In the genomic region with DNA sequence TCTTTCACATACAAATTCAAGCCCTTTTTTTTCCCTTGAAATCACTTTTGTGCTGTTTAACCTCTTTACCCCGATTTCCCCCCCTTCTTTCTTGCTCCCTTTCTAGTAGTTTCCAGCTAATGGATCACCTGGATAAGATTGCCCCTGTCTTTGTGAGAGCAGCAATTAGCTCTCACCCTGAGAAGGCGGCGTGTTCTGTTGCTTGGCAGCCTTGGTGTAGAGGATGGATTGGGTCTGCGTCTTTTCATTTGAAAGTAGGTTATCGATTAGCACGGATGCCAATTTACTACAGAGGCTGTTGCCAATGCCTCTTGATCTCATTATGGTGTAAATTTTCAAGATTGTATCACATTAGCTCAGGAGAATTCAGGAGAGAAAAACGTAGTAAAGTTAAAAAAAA, we compare ENCODE assay signal across 31 cellular contexts. TPM values are rescaled to one million over a fixed set of nuclear protein-coding genes. Genes with fewer than 3 reads are reported as not detected.
DNase-seq lines count a peak whose midpoint lies in the region; ATAC-seq and FAIRE-seq lines count a peak whose summit lies in the region.
"Had no signal": no experiment of that assay in that cellular context is flagged by ENCODE, and none has a peak within 500 bp of the region (broad histone marks: within the 10 kb centered on the region; RNA-seq: fewer than 3 reads in every experiment).

No MANE protein-coding gene starts in this region.

- no peak overlapping the region for H3K27ac ChIP-seq in iPS-20b (ENCODE audit: low read length)
- H3K27ac ChIP-seq: ascending aorta, gastrocnemius medialis, stomach, tibial artery had no signal

- no peaks in the 10 kb centered on the region for H3K36me3 Mint-ChIP-seq in activated naive CD8-positive, alpha-beta T cell treated with anti-CD3 and anti-CD28 coated beads, Interleukin-2, amount 10 ng/mL, durations not matched to agents 7 days and 5 days
- no peaks in the 10 kb centered on the region for H3K36me3 Mint-ChIP-seq in activated naive CD8-positive, alpha-beta T cell treated with anti-CD3 and anti-CD28 coated beads, Interleukin-2, amount 50 U/mL, for 24 hours (ENCODE audit: low read depth)
- H3K36me3 Mint-ChIP-seq: activated CD4-positive, alpha-beta memory T cell treated with anti-CD3 and anti-CD28 coated beads for 36 hours; activated naive CD4-positive, alpha-beta T cell treated with anti-CD3 and anti-CD28 coated beads, Interleukin-2, amount 50 U/mL, for 72 hours had no signal

- H3K36me3 ChIP-seq in iPS-20b (ENCODE audit: insufficient read depth, low read depth, low read length), result no peaks in the 10 kb centered on the region
- H3K36me3 ChIP-seq: ascending aorta, gastrocnemius medialis, stomach, tibial artery had no signal

- DNase-seq in activated naive CD8-positive, alpha-beta T cell treated with anti-CD3 and anti-CD28 coated beads, Interleukin-2, amount 10 ng/mL, durations not matched to agents 7 days and 5 days, result no peak
- DNase-seq in activated naive CD8-positive, alpha-beta T cell treated with anti-CD3 and anti-CD28 coated beads, Interleukin-2, amount 50 U/mL, for 24 hours, result no peak
- DNase-seq in NCI-H2227 (lab: John Stamatoyannopoulos, UW; ENCODE audit: unreplicated experiment) (peak; percentile 78), urothelium cell line (ENCODE audit: low spot score) (no peak)
- DNase-seq: activated CD4-positive, alpha-beta memory T cell treated with anti-CD3 and anti-CD28 coated beads for 36 hours; central memory CD4-positive, alpha-beta T cell; dermis blood vessel endothelial cell; DMS79; gastrocnemius medialis; H7; hippocampal formation; mesendoderm; NCI-H1694; NCI-H2171 treated with DMSO at 0.1 percent for 48 hours; NCI-H526 treated with DMSO at 0.1 percent for 48 hours; stomach; tibial artery had no signal

- FAIRE-seq in urothelium cell line (lab: Jason Lieb, UNC), result peak; percentile 27
- FAIRE-seq: A204.1, endometrium, TTC549 had no signal

- no peak overlapping the region for H3K4me3 Mint-ChIP-seq in activated naive CD8-positive, alpha-beta T cell treated with anti-CD3 and anti-CD28 coated beads, Interleukin-2, amount 10 ng/mL, durations not matched to agents 7 days and 5 days
- H3K4me3 Mint-ChIP-seq in activated naive CD8-positive, alpha-beta T cell treated with anti-CD3 and anti-CD28 coated beads, Interleukin-2, amount 50 U/mL, for 24 hours, result no peak overlapping the region
- H3K4me3 Mint-ChIP-seq: activated CD4-positive, alpha-beta memory T cell treated with anti-CD3 and anti-CD28 coated beads for 36 hours; activated T-helper 17 cell treated with anti-CD3 and anti-CD28 coated beads, Interleukin-2, amount 50 U/mL, for 72 hours; B cell had no signal

- no peaks in the 10 kb centered on the region for H3K9me3 ChIP-seq in iPS-20b (ENCODE audit: insufficient read depth, low read depth, low read length)
- H3K9me3 ChIP-seq: ascending aorta, gastrocnemius medialis, stomach, tibial artery had no signal

- H3K9me3 Mint-ChIP-seq in activated naive CD8-positive, alpha-beta T cell treated with anti-CD3 and anti-CD28 coated beads, Interleukin-2, amount 10 ng/mL, durations not matched to agents 7 days and 5 days, result no peaks in the 10 kb centered on the region
- H3K9me3 Mint-ChIP-seq in activated naive CD8-positive, alpha-beta T cell treated with anti-CD3 and anti-CD28 coated beads, Interleukin-2, amount 50 U/mL, for 24 hours, result no peaks in the 10 kb centered on the region
- H3K9me3 Mint-ChIP-seq: activated CD4-positive, alpha-beta memory T cell treated with anti-CD3 and anti-CD28 coated beads for 36 hours; activated naive CD4-positive, alpha-beta T cell treated with anti-CD3 and anti-CD28 coated beads, Interleukin-2, amount 50 U/mL, for 72 hours; activated T-helper 17 cell treated with anti-CD3 and anti-CD28 coated beads, Interleukin-2, amount 50 U/mL, for 72 hours had no signal

- no peaks in the 10 kb centered on the region for H3K27me3 ChIP-seq in iPS-20b (ENCODE audit: insufficient read depth, low read length)
- H3K27me3 ChIP-seq: ascending aorta, gastrocnemius medialis, stomach had no signal

- peaks cover 5% of the 10 kb centered on the region; the same call in 1 of the 2 replicates for H3K4me1 ChIP-seq in iPS-20b (ENCODE audit: insufficient read depth, low read length)
- H3K4me1 ChIP-seq: ascending aorta, gastrocnemius medialis, tibial artery had no signal

- H3K27ac Mint-ChIP-seq in activated naive CD8-positive, alpha-beta T cell treated with anti-CD3 and anti-CD28 coated beads, Interleukin-2, amount 10 ng/mL, durations not matched to agents 7 days and 5 days, result peak overlapping the region; percentile 47
- H3K27ac Mint-ChIP-seq in activated naive CD8-positive, alpha-beta T cell treated with anti-CD3 and anti-CD28 coated beads, Interleukin-2, amount 50 U/mL, for 24 hours, result no peak overlapping the region
- H3K27ac Mint-ChIP-seq: activated CD4-positive, alpha-beta memory T cell treated with anti-CD3 and anti-CD28 coated beads for 36 hours; activated naive CD4-positive, alpha-beta T cell treated with anti-CD3 and anti-CD28 coated beads, Interleukin-2, amount 50 U/mL, for 72 hours; activated T-helper 17 cell treated with anti-CD3 and anti-CD28 coated beads, Interleukin-2, amount 50 U/mL, for 72 hours; B cell had no signal

- H3K4me3 ChIP-seq in iPS-20b (ENCODE audit: low read length), result peak overlapping the region; percentile 5; the same call in 1 of the 2 replicates
- H3K4me3 ChIP-seq: ascending aorta, gastrocnemius medialis, stomach, tibial artery had no signal

- no peak overlapping the region for H3K9ac ChIP-seq in iPS-20b (ENCODE audit: low read depth, low read length)

- ATAC-seq in activated naive CD8-positive, alpha-beta T cell treated with anti-CD3 and anti-CD28 coated beads, Interleukin-2, amount 10 ng/mL, durations not matched to agents 7 days and 5 days (ENCODE audit: low read depth), result no peak
- ATAC-seq in activated naive CD8-positive, alpha-beta T cell treated with anti-CD3 and anti-CD28 coated beads, Interleukin-2, amount 50 U/mL, for 24 hours, result no peak
- ATAC-seq in HG03520 (IDR thresholded peaks at IDR 0.05; ENCODE audit: unreplicated experiment), result no peak
- ATAC-seq in GM19328 (IDR thresholded peaks at IDR 0.05; ENCODE audit: unreplicated experiment), result no peak
- ATAC-seq in HG02973 (IDR thresholded peaks at IDR 0.05; ENCODE audit: unreplicated experiment), result no peak
- ATAC-seq: activated CD4-positive, CD25-positive, alpha-beta regulatory T cell treated with anti-CD3 and anti-CD28 coated beads, Interleukin-2, amount 50 U/mL, for 24 hours; activated naive CD4-positive, alpha-beta T cell treated with anti-CD3 and anti-CD28 coated beads, Interleukin-2, amount 50 U/mL, for 72 hours; activated T-helper 17 cell treated with anti-CD3 and anti-CD28 coated beads, Interleukin-2, amount 50 U/mL, for 72 hours; gastrocnemius medialis; left lobe of liver had no signal

- H3K4me1 Mint-ChIP-seq in activated naive CD8-positive, alpha-beta T cell treated with anti-CD3 and anti-CD28 coated beads, Interleukin-2, amount 10 ng/mL, durations not matched to agents 7 days and 5 days, result peaks cover 18% of the 10 kb centered on the region
- H3K4me1 Mint-ChIP-seq in activated naive CD8-positive, alpha-beta T cell treated with anti-CD3 and anti-CD28 coated beads, Interleukin-2, amount 50 U/mL, for 24 hours, result no peaks in the 10 kb centered on the region
- H3K4me1 Mint-ChIP-seq: activated T-helper 17 cell treated with anti-CD3 and anti-CD28 coated beads, Interleukin-2, amount 50 U/mL, for 72 hours; B cell had no signal

- POLR2A ChIA-PET in activated naive CD8-positive, alpha-beta T cell treated with anti-CD3 and anti-CD28 coated beads, Interleukin-2, amount 10 ng/mL, durations not matched to agents 7 days and 5 days (lab: Charles Lee), result interaction anchor here (1.1 to 1.5 kb wide), 2 partner anchors 12 to 25 kb away, joined by 4 read pairs; no protein-coding TSS in a partner anchor

- H3K27me3 Mint-ChIP-seq in activated naive CD8-positive, alpha-beta T cell treated with anti-CD3 and anti-CD28 coated beads, Interleukin-2, amount 10 ng/mL, durations not matched to agents 7 days and 5 days, result peaks cover 6% of the 10 kb centered on the region
- H3K27me3 Mint-ChIP-seq in activated naive CD8-positive, alpha-beta T cell treated with anti-CD3 and anti-CD28 coated beads, Interleukin-2, amount 50 U/mL, for 24 hours, result peaks cover 2% of the 10 kb centered on the region
- H3K27me3 Mint-ChIP-seq: activated CD4-positive, alpha-beta memory T cell treated with anti-CD3 and anti-CD28 coated beads for 36 hours had no signal

RNA-seq across cellular contexts. Expression of gene KIF26B, which starts 26.3 kb away (rescaled TPM):
- under 1 TPM in 1 of 2 experiments, not detected in 1; 0.14 TPM for total RNA-seq in activated naive CD8-positive, alpha-beta T cell treated with anti-CD3 and anti-CD28 coated beads, Interleukin-2, amount 10 ng/mL, durations not matched to agents 7 days and 5 days
- total RNA-seq: activated CD4-positive, alpha-beta memory T cell treated with anti-CD3 and anti-CD28 coated beads for 36 hours; activated T-helper 17 cell treated with anti-CD3 and anti-CD28 coated beads, Interleukin-2, amount 50 U/mL, for 72 hours; ascending aorta; T-helper 1 cell treated with Interleukin-12 subunit alpha and Interleukin-12 subunit beta and Interleukin-4 antibody, amounts not matched to agents 30 ng/mL and 1 ng/mL, for 36 hours had no signal
